10 cellular contexts compared by ENCODE assay signal in the genomic region with DNA sequence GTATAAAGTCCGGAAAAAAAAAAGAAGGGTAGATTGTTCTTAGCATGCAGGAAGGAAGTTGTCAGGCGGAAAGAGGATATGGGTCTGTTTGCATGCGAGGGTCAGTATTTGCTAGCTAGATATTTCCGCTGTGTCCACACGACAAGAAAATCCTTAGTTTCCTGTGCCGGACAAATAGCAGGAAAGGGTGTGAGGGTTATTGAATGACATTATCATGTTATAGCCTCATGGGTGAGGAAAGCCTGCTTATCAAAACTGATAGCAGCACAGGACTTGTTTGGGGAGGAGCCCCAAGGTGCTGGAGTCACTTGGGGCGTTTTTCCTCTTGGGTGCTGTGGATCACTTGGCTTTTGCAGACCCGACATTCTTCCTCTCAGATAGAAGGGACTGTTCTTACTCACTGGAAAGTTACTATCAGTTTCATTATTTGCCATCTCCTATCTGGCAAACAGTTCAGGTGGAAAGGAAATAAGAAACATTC.
DNase-seq lines count a peak whose midpoint lies in the region; ATAC-seq and TF ChIP-seq lines count a peak whose summit lies in the region.
"Had no signal": no experiment of that assay in that cellular context is flagged by ENCODE, and none has a peak within 500 bp of the region (broad histone marks: within the 10 kb centered on the region; RNA-seq: fewer than 3 reads in every experiment).

No MANE protein-coding gene starts in this region.

- H4K20me1 ChIP-seq in mammary epithelial cell (ENCODE audit: insufficient read depth, low read length), result no peaks in the 10 kb centered on the region

- H2AFZ ChIP-seq in mammary epithelial cell (ENCODE audit: low read depth, low read length), result no peak overlapping the region

- H3K9me3 ChIP-seq in mammary epithelial cell (replicated peaks; ENCODE audit: insufficient read depth, low read length) (no peaks in the 10 kb centered on the region), Peyer's patch (no peaks in the 10 kb centered on the region)
- H3K9me3 ChIP-seq: breast epithelium, vagina had no signal

- H3K79me2 ChIP-seq in mammary epithelial cell (ENCODE audit: insufficient read depth, low read length), result no peaks in the 10 kb centered on the region

- peak; percentile 84 for DNase-seq in dermis blood vessel endothelial cell
- DNase-seq in osteocyte (ENCODE audit: extremely low spot score, unreplicated experiment), result no peak
- DNase-seq in mammary epithelial cell, result no peak
- DNase-seq in Peyer's patch, result no peak

- no peak overlapping the region for H3K4me3 ChIP-seq in mammary epithelial cell (replicated peaks in 1 of 3; ENCODE audit: insufficient read depth in 1 of 3, low read depth in 2 of 3, low read length in 3 of 3)
- peak overlapping the region in 2 of 4 donors; percentile 23 to 33 for H3K4me3 ChIP-seq in Peyer's patch
- H3K4me3 ChIP-seq: breast epithelium, vagina had no signal

- H3K4me3 Mint-ChIP-seq in osteocyte (ENCODE audit: unreplicated experiment), result no peak overlapping the region

- intact Hi-C loops in mammary epithelial cell (cut with micrococcal nuclease), result no loop called here

- H3K4me1 Mint-ChIP-seq in osteocyte (ENCODE audit: unreplicated experiment), result peaks cover 27% of the 10 kb centered on the region

- no peak overlapping the region for H3K9ac ChIP-seq in mammary epithelial cell (ENCODE audit: insufficient read depth, low read length)

- TF ChIP-seq CTCF in osteocyte (IDR thresholded peaks at IDR 0.05) (no peak), mammary epithelial cell (conservative IDR thresholded peaks at IDR 0.05 in 1 of 2, IDR thresholded peaks at IDR 0.05 in 1 of 2; ENCODE audit: extremely low read depth in 1 of 2, insufficient read depth in 1 of 2, low read depth in 1 of 2, low read length in 2 of 2) (no peak), Peyer's patch (IDR thresholded peaks at IDR 0.05) (peak in 1 of 6 experiments; percentile 5)

- H3K27ac ChIP-seq in mammary epithelial cell (ENCODE audit: insufficient read depth, low read depth, low read length) (no peak overlapping the region), Peyer's patch (peak overlapping the region in 1 of 4 donors; percentile 43)
- H3K27ac ChIP-seq: breast epithelium, vagina had no signal

- ATAC-seq in GM18870 (IDR thresholded peaks at IDR 0.05; ENCODE audit: unreplicated experiment), result peak; percentile 87
- ATAC-seq in HG03135 (IDR thresholded peaks at IDR 0.05; ENCODE audit: unreplicated experiment), result peak; percentile 64
- no peak for ATAC-seq in HG03095 (IDR thresholded peaks at IDR 0.05; ENCODE audit: unreplicated experiment)
- ATAC-seq in GM21515 (IDR thresholded peaks at IDR 0.05; ENCODE audit: unreplicated experiment), result no peak

- no TSS peak for BruUV-seq in mammary epithelial cell (replicated peaks; lab: Mats Ljungman, UMichigan)

- no peaks in the 10 kb centered on the region for H3K36me3 ChIP-seq in mammary epithelial cell (ENCODE audit: insufficient read depth, low read length)
- H3K36me3 ChIP-seq in Peyer's patch, result no peaks in the 10 kb centered on the region
- H3K36me3 ChIP-seq: breast epithelium, vagina had no signal

- peak overlapping the region; percentile 13 for H3K27ac Mint-ChIP-seq in osteocyte (ENCODE audit: unreplicated experiment)

- no peaks in the 10 kb centered on the region for H3K27me3 Mint-ChIP-seq in osteocyte (ENCODE audit: unreplicated experiment)

- CTCF ChIA-PET in mammary epithelial cell (lab: Charles Lee; ENCODE audit: low non-redundant PET), result no interaction called here

- dilution Hi-C loops in mammary epithelial cell (cut with HindIII; ENCODE audit: low sequenced_read_pairs), result no loop called here

- WGBS in mammary epithelial cell (ENCODE audit: low coverage, missing lambda C conversion rate), result 95% methylated on average over 8 of the region's 8 CpGs

- H3K4me2 ChIP-seq in mammary epithelial cell (ENCODE audit: insufficient read depth, low read depth, low read length), result no peak overlapping the region

- H3K36me3 Mint-ChIP-seq in osteocyte (ENCODE audit: unreplicated experiment), result no peaks in the 10 kb centered on the region

- H3K27me3 ChIP-seq in mammary epithelial cell (ENCODE audit: insufficient read depth, low read length), result no peaks in the 10 kb centered on the region
- no peaks in the 10 kb centered on the region for H3K27me3 ChIP-seq in Peyer's patch
- H3K27me3 ChIP-seq: breast epithelium, vagina had no signal

- TF ChIP-seq POLR2A in Peyer's patch (IDR thresholded peaks at IDR 0.05), result no peak

- H3K4me1 ChIP-seq in mammary epithelial cell (ENCODE audit: insufficient read depth, low read length) (no peaks in the 10 kb centered on the region), Peyer's patch (no peaks in the 10 kb centered on the region)

- in situ Hi-C loops in mammary epithelial cell (cut with MboI; ENCODE audit: low sequenced_read_pairs in 2 of 2), result no loop called here

- H3K9me3 Mint-ChIP-seq in osteocyte (ENCODE audit: unreplicated experiment), result no peaks in the 10 kb centered on the region

Comparison
In these comparisons a context has a peak if more than half of its experiments do, and no peak if none do; other contexts are left out.
1. ATAC-seq: peak in GM18870 (single experiment) and HG03135 (single experiment); none in HG03095 (single experiment) and GM21515 (single experiment).